In the genomic region with DNA sequence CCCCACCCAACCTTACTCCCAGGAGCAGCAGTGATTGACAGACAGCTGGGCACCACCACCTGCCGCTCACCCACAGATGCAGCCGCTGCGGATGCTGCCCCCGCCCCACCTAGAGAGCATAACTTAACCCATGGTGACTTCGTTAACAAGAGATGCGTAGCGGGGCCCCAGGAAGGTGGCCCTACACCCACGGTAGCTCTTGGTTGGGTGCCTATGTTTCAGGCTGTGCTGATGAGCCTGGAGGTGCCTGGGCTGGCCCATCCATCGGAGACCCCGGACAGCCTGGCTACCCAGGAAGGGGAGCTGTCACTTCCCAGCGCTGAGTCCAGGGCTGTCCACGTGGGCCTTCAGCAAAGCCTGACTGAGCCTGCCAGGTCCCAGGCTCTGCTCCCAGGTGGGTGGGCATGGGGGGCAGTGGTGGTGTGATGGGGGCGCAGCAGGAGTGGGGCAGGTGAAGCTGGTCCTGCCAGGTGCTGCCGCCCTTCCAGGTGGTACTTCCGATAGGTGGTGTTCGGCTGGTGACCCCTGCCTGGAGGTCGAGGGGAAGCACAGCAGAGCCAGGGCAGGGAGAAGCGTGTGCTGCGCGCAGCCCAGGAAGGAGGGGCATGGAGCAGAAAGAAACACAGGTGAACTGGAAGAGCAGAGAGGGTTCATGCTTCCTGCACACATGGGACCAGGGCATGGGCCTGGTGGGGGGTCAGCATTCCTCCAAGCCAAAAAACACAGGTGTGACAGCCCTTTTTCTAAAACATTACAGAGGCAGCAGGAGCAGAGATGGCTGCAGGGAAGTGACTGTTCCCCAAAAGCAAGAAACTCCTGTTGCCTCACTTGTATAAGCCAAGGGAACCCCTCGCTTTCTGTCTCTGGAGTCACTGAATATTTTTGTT, we compare ENCODE assay signal across 12 cellular contexts. TPM values are rescaled to one million over a fixed set of nuclear protein-coding genes. Genes with fewer than 3 reads are reported as not detected.
DNase-seq lines count a peak whose midpoint lies in the region; ATAC-seq and TF ChIP-seq lines count a peak whose summit lies in the region.
"Had no signal": no experiment of that assay in that cellular context is flagged by ENCODE, and none has a peak within 500 bp of the region (broad histone marks: within the 10 kb centered on the region; RNA-seq: fewer than 3 reads in every experiment).

No MANE protein-coding gene starts in this region.

- dilution Hi-C loops in IMR-90 (cut with HindIII; ENCODE audit: low sequenced_read_pairs, unreplicated experiment) = no loop called here

- peak overlapping the region; percentile 99 for H2BK120ac ChIP-seq in IMR-90 (ENCODE audit: low read depth, low read length)

- no peaks in the 10 kb centered on the region for H3K27me3 Mint-ChIP-seq in osteocyte (ENCODE audit: unreplicated experiment)
- H3K27me3 Mint-ChIP-seq: CD4-positive, alpha-beta T cell; naive thymus-derived CD8-positive, alpha-beta T cell had no signal

- H3K4me2 ChIP-seq in IMR-90 (ENCODE audit: low read depth, low read length) = no peak overlapping the region

- in situ Hi-C loops in IMR-90 (cut with MboI; ENCODE audit: low sequenced_read_pairs) = no loop called here

- peak overlapping the region; percentile 97 for H2BK5ac ChIP-seq in IMR-90 (ENCODE audit: low read depth, low read length, poor library complexity, severe bottlenecking)

- peaks cover 21% of the 10 kb centered on the region for H3K36me3 ChIP-seq in IMR-90 (ENCODE audit: control insufficient read depth, insufficient read depth, low read length)

- WGBS in IMR-90 (ENCODE audit: extremely low coverage in 2 of 2, insufficient read length in 1 of 2), 2 experiments = 98% methylated on average over 9 of the region's 21 CpGs; no CpG with 5 or more reads in 1 of the 2 experiments

- intact Hi-C loops in IMR-90 (cut with micrococcal nuclease) (no loop called here), dorsolateral prefrontal cortex (cut with DNase I) (loop anchor here in 1 of 2 donors (5.0 kb wide), 1 partner anchor 34 kb away; no protein-coding TSS in a partner anchor)

- H4K5ac ChIP-seq in IMR-90 (ENCODE audit: low read depth, low read length) = peak overlapping the region; percentile 48

- H3K4ac ChIP-seq in IMR-90 (ENCODE audit: low read depth, low read length) = peak overlapping the region; percentile 99

- peak overlapping the region; percentile 99 for H2BK20ac ChIP-seq in IMR-90 (ENCODE audit: low read depth, low read length)

- TF ChIP-seq RAD21 in IMR-90 (IDR thresholded peaks at IDR 0.05; ENCODE audit: low read length) = no peak

- H3K4me3 ChIP-seq in IMR-90 (ENCODE audit: insufficient read depth, low read depth, low read length) (no peak overlapping the region), dorsolateral prefrontal cortex (no peak overlapping the region)

- peaks cover 42% of the 10 kb centered on the region for H3K4me1 ChIP-seq in IMR-90 (ENCODE audit: control insufficient read depth, insufficient read depth, low read length)

- peak overlapping the region; percentile 38 for H2AFZ ChIP-seq in IMR-90 (replicated peaks; ENCODE audit: low read length, poor library complexity)

- peak overlapping the region; percentile 49; the same call in 1 of the 2 replicates for H3K23ac ChIP-seq in IMR-90 (ENCODE audit: low read depth, low read length)

- H3K56ac ChIP-seq in IMR-90 (ENCODE audit: extremely low read depth, insufficient read depth, low read length) = no peak overlapping the region

- DNase-seq in Daoy (ENCODE audit: low read depth) (peak; percentile 34), IMR-90 (no peak), dorsolateral prefrontal cortex (peak in 4 of 10 donors; percentile 1 to 35 (median 24)), osteocyte (ENCODE audit: extremely low spot score, unreplicated experiment) (no peak), ureter (ENCODE audit: low spot score) (no peak), SKM-1 treated with dmso at 0.1 percent for 144 hours (lab: John Stamatoyannopoulos, UW; ENCODE audit: unreplicated experiment) (no peak), NCI-H128 (lab: John Stamatoyannopoulos, UW; ENCODE audit: unreplicated experiment) (no peak)
- DNase-seq: central memory CD4-positive, alpha-beta T cell; NCI-H446 treated with DMSO at 0.1 percent for 48 hours; stimulated activated CD4-positive, alpha-beta T cell treated with anti-CD3 and anti-CD28 coated beads, Interleukin-2, amount 100 ng/mL, for 24 hours had no signal

- H3K4me1 Mint-ChIP-seq in osteocyte (ENCODE audit: unreplicated experiment) = peaks cover 84% of the 10 kb centered on the region

- H4K20me1 ChIP-seq in IMR-90 (ENCODE audit: insufficient read depth, low read length) = no peaks in the 10 kb centered on the region

- peaks cover 43% of the 10 kb centered on the region for H3K36me3 Mint-ChIP-seq in osteocyte (ENCODE audit: unreplicated experiment)

- no peak overlapping the region for H3K9ac ChIP-seq in IMR-90 (ENCODE audit: low read depth, low read length)

- peaks cover 41% of the 10 kb centered on the region for H3K9me1 ChIP-seq in IMR-90 (ENCODE audit: insufficient read depth, low read length)

- ATAC-seq in IMR-90 (ENCODE audit: low read depth) = no peak

- no peaks in the 10 kb centered on the region for H3K9me3 ChIP-seq in IMR-90 (ENCODE audit: control insufficient read depth, insufficient read depth, low read length)

- peak overlapping the region; percentile 91 for H2AK5ac ChIP-seq in IMR-90 (ENCODE audit: low read depth, low read length)

- CTCF ChIA-PET in IMR-90 (lab: Yijun Ruan, JAX) = no interaction called here

- POLR2A ChIA-PET in IMR-90 (lab: Charles Lee; ENCODE audit: unreplicated experiment) = no interaction called here

- no peak for TF ChIP-seq CTCF in IMR-90 (conservative IDR thresholded peaks at IDR 0.05; ENCODE audit: low read depth, low read length)
- no peak for TF ChIP-seq CTCF in dorsolateral prefrontal cortex (IDR thresholded peaks at IDR 0.05 in 54 of 56, conservative IDR thresholded peaks at IDR 0.05 in 2 of 56; ENCODE audit: low read depth in 1 of 56, partially characterized antibody in 56 of 56)
- no peak for TF ChIP-seq CTCF in osteocyte (IDR thresholded peaks at IDR 0.05)

- H3K4me3 Mint-ChIP-seq in osteocyte (ENCODE audit: unreplicated experiment) = no peak overlapping the region
- H3K4me3 Mint-ChIP-seq: CD4-positive, alpha-beta T cell had no signal

- H4K8ac ChIP-seq in IMR-90 (ENCODE audit: low read depth in 2 of 2, low read length in 2 of 2) = peak overlapping the region; percentile 51 to 87; a peak in 3 of 4 replicates

- peak overlapping the region; percentile 56; the same call in 2 of the 3 replicates for H2BK15ac ChIP-seq in IMR-90 (ENCODE audit: low read depth, low read length)

- TF ChIP-seq POLR2A in IMR-90 (IDR thresholded peaks at IDR 0.05; ENCODE audit: low read depth, low read length) = no peak

- H4K91ac ChIP-seq in IMR-90 (ENCODE audit: insufficient read depth, low read depth, low read length) = peak overlapping the region; percentile 81

- H3K27me3 ChIP-seq in IMR-90 (ENCODE audit: control insufficient read depth, insufficient read depth, low read length) = no peaks in the 10 kb centered on the region
- no peaks in the 10 kb centered on the region for H3K27me3 ChIP-seq in dorsolateral prefrontal cortex

- peak overlapping the region; percentile 95 for H3K27ac Mint-ChIP-seq in osteocyte (ENCODE audit: unreplicated experiment)
- H3K27ac Mint-ChIP-seq: CD4-positive, alpha-beta T cell had no signal

- H3K9me3 Mint-ChIP-seq in osteocyte (ENCODE audit: unreplicated experiment) = no peaks in the 10 kb centered on the region
- H3K9me3 Mint-ChIP-seq: CD4-positive, alpha-beta T cell had no signal

- peak overlapping the region; percentile 98 for H3K14ac ChIP-seq in IMR-90 (replicated peaks; ENCODE audit: low read depth, low read length)

- BruUV-seq in IMR-90 (replicated peaks; lab: Mats Ljungman, UMichigan) = no TSS peak

- peak overlapping the region; percentile 94 for H3K18ac ChIP-seq in IMR-90 (ENCODE audit: low read depth, low read length)

- H3K79me1 ChIP-seq in IMR-90 (ENCODE audit: low read depth in 1 of 2, low read length in 2 of 2) = peaks cover 35 to 82% of the 10 kb centered on the region in 2 experiments

- peak overlapping the region; percentile 43 for H2AK9ac ChIP-seq in IMR-90 (replicated peaks; ENCODE audit: low read depth, low read length, poor library complexity)

- peak overlapping the region; percentile 78 for H3K27ac ChIP-seq in IMR-90 (ENCODE audit: insufficient read depth, low read length)
- peak overlapping the region in 58 of 59 donors; percentile 44 to 100 (median 88) for H3K27ac ChIP-seq in dorsolateral prefrontal cortex

TF ChIP-seq in IMR-90, 13 proteins besides CTCF, POLR2A, EP300 and RAD21 (continues in another document):
- TF ChIP-seq CEBPB (IDR thresholded peaks at IDR 0.05; ENCODE audit: low read depth, low read length) (no peak), CHD1 (IDR thresholded peaks at IDR 0.05; ENCODE audit: low read depth, low read length) (no peak), MXI1 (IDR thresholded peaks at IDR 0.05; ENCODE audit: borderline replicate concordance, low read depth, low read length) (no peak), NFE2L2 (IDR thresholded peaks at IDR 0.05; ENCODE audit: low read depth, low read length) (no peak), RCOR1 (IDR thresholded peaks at IDR 0.05; ENCODE audit: insufficient replicate concordance, low read length) (no peak), RFX5 (IDR thresholded peaks at IDR 0.05; ENCODE audit: low read depth, low read length) (no peak), MAFK (IDR thresholded peaks at IDR 0.05; ENCODE audit: low read depth, low read length) (no peak), MAZ (IDR thresholded peaks at IDR 0.05; ENCODE audit: borderline replicate concordance, low read depth, low read length) (no peak), BHLHE40 (IDR thresholded peaks at IDR 0.05; ENCODE audit: low read depth, low read length) (no peak), SMC3 (IDR thresholded peaks at IDR 0.05; ENCODE audit: low read depth, low read length) (no peak), FOS (IDR thresholded peaks at IDR 0.05; ENCODE audit: low read depth, low read length) (no peak)
- TF ChIP-seq, protein P1, sequence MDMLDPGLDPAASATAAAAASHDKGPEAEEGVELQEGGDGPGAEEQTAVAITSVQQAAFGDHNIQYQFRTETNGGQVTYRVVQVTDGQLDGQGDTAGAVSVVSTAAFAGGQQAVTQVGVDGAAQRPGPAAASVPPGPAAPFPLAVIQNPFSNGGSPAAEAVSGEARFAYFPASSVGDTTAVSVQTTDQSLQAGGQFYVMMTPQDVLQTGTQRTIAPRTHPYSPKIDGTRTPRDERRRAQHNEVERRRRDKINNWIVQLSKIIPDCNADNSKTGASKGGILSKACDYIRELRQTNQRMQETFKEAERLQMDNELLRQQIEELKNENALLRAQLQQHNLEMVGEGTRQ (IDR thresholded peaks at IDR 0.05; ENCODE audit: low read depth, low read length) = no peak

RNA-seq across cellular contexts. Expression of a gene that starts 56.9 kb away (rescaled TPM):
- 155 and 177 TPM in 2 replicates for total RNA-seq in Daoy (2014; rRNA removed; shearing (Covaris generic))
- 43.3 and 45.2 TPM in 2 replicates for total RNA-seq in IMR-90 (2012; rRNA removed)
- 40.8 and 45.6 TPM in 2 replicates for polyA plus RNA-seq in IMR-90 (2012; rRNA removed)
- polyA plus RNA-seq in IMR-90 (2012; cell fraction: cytosol; rRNA removed) = 21.2 and 29.0 TPM in 2 replicates
- 45.7 and 64.6 TPM in 2 replicates for polyA plus RNA-seq in IMR-90 (2012; cell fraction: nucleus; rRNA removed; ENCODE audit: low replicate concordance)
- 100 to 1,000 TPM in 47 of 120 experiments, 10 to 100 TPM in 73; 41.0 to 257 (median 86.5) TPM for total RNA-seq in dorsolateral prefrontal cortex
- total RNA-seq in osteocyte = 94.5 and 95.4 TPM in 2 replicates
- 23.6 TPM for total RNA-seq in ureter
